19 cellular contexts compared by ENCODE assay signal in genomic region chr10:16866861-16867260, GRCh38.
"Had no signal": no experiment of that assay in that cellular context is flagged by ENCODE, and none has a peak within 500 bp of the region (broad histone marks: within the 10 kb centered on the region; RNA-seq: fewer than 3 reads in every experiment).

No MANE protein-coding gene starts in this region.

- H3K27me3 Mint-ChIP-seq: stimulated activated naive CD8-positive, alpha-beta T cell treated with anti-CD3 and anti-CD28 coated beads, Interleukin-15, amount 100 ng/mL, for 72 hours had no signal

- H3K27ac ChIP-seq: coronary artery, foreskin keratinocyte, neutrophil, psoas muscle, testis, transverse colon had no signal

- H3K4me3 ChIP-seq: coronary artery, psoas muscle, testis, transverse colon had no signal

- H3K36me3 ChIP-seq: neutrophil, transverse colon had no signal

- H3K4me3 Mint-ChIP-seq: endodermal cell; naive B cell; nephron progenitor cell; stimulated activated naive B cell treated with anti-CD40 and anti-IgM and Interleukin-4, amounts not matched to agents 10 μg/mL and 1 μg/mL and 100 μg/mL, for 72 hours; stimulated activated naive CD8-positive, alpha-beta T cell treated with anti-CD3 and anti-CD28 coated beads, Interleukin-15, amount 100 ng/mL, for 72 hours had no signal

- H3K27me3 ChIP-seq: foreskin keratinocyte, testis, transverse colon had no signal

- ATAC-seq: left colon; psoas muscle; sciatic nerve; stimulated activated naive B cell treated with anti-CD40 and anti-IgM and Interleukin-4, amounts not matched to agents 10 μg/mL and 1 μg/mL and 100 μg/mL, for 72 hours; stimulated activated naive CD8-positive, alpha-beta T cell treated with anti-CD3 and anti-CD28 coated beads, Interleukin-15, amount 100 ng/mL, for 72 hours had no signal

- H3K4me1 Mint-ChIP-seq: naive B cell; stimulated activated naive B cell treated with anti-CD40 and anti-IgM and Interleukin-4, amounts not matched to agents 10 μg/mL and 1 μg/mL and 100 μg/mL, for 72 hours; stimulated activated naive CD8-positive, alpha-beta T cell treated with anti-CD3 and anti-CD28 coated beads, Interleukin-15, amount 100 ng/mL, for 72 hours had no signal

- H3K4me1 ChIP-seq: psoas muscle, testis, transverse colon had no signal

- H3K9me3 ChIP-seq: neutrophil, psoas muscle, testis, transverse colon had no signal

- H3K9me3 Mint-ChIP-seq: nephron progenitor cell; stimulated activated naive CD8-positive, alpha-beta T cell treated with anti-CD3 and anti-CD28 coated beads, Interleukin-15, amount 100 ng/mL, for 72 hours had no signal

- H3K27ac Mint-ChIP-seq: endodermal cell; naive B cell; nephron progenitor cell; stimulated activated naive B cell treated with anti-CD40 and anti-IgM and Interleukin-4, amounts not matched to agents 10 μg/mL and 1 μg/mL and 100 μg/mL, for 72 hours; stimulated activated naive CD8-positive, alpha-beta T cell treated with anti-CD3 and anti-CD28 coated beads, Interleukin-15, amount 100 ng/mL, for 72 hours had no signal

- DNase-seq: effector CD4-positive, alpha-beta T cell; endodermal cell; erythroblast; head of caudate nucleus; hippocampal formation; left colon; naive B cell; nephron progenitor cell; psoas muscle; stimulated activated CD4-positive, alpha-beta T cell treated with anti-CD3 and anti-CD28 coated beads, Interleukin-2, amount 100 ng/mL, for 24 hours; stimulated activated CD4-positive, alpha-beta T cell treated with anti-CD3 and anti-CD28 coated beads, Interleukin-4, amount 100 ng/mL, for 4 hours; stimulated activated naive B cell treated with anti-CD40 and anti-IgM and Interleukin-4, amounts not matched to agents 10 μg/mL and 1 μg/mL and 100 μg/mL, for 72 hours; stimulated activated naive CD8-positive, alpha-beta T cell treated with anti-CD3 and anti-CD28 coated beads, Interleukin-15, amount 100 ng/mL, for 72 hours; testis; transverse colon had no signal
